ENCODE assay signal across 1 cellular context in the genomic region with DNA sequence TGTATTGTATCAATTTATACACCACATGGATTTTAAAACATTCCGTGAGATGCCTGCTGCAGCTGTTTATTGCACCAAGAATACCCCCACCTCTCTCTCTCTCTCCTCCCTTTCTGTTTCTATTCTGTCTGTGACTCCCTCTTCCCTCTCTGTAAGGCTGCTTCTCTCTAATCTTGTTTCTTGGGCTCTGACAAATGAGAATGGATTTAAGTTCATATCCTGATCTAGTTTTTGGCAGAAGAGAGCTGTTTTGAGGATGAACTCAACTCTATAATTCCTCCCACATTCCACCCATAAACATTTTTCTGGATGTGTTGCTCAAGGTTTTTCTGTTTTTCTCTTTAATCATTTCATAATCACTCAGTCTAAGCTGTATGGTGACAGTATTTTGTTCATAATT.
TF ChIP-seq lines count a peak whose summit lies in the region.

No MANE protein-coding gene starts in this region.

TF ChIP-seq in SK-N-SH treated with all-trans-retinoic acid at 6 μM for 48 hours, 23 proteins besides CTCF, POLR2A, EP300 and RAD21 (continued from another document):
- TF ChIP-seq, protein P1, sequence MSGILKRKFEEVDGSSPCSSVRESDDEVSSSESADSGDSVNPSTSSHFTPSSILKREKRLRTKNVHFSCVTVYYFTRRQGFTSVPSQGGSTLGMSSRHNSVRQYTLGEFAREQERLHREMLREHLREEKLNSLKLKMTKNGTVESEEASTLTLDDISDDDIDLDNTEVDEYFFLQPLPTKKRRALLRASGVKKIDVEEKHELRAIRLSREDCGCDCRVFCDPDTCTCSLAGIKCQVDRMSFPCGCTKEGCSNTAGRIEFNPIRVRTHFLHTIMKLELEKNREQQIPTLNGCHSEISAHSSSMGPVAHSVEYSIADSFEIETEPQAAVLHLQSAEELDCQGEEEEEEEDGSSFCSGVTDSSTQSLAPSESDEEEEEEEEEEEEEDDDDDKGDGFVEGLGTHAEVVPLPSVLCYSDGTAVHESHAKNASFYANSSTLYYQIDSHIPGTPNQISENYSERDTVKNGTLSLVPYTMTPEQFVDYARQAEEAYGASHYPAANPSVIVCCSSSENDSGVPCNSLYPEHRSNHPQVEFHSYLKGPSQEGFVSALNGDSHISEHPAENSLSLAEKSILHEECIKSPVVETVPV (CRISPR knock-in tag; IDR thresholded peaks at IDR 0.05), result no peak
- TF ChIP-seq ISL1 (CRISPR knock-in tag; IDR thresholded peaks at IDR 0.05), result no peak
- no peak for TF ChIP-seq GLIS3 (CRISPR knock-in tag; IDR thresholded peaks at IDR 0.05)
- TF ChIP-seq ZNF70 (CRISPR knock-in tag; IDR thresholded peaks at IDR 0.05), result no peak
- no peak for TF ChIP-seq TOX (CRISPR knock-in tag; IDR thresholded peaks at IDR 0.05; ENCODE audit: borderline replicate concordance)
- TF ChIP-seq SNAI2 (CRISPR knock-in tag; IDR thresholded peaks at IDR 0.05), result no peak
- TF ChIP-seq, protein P2, sequence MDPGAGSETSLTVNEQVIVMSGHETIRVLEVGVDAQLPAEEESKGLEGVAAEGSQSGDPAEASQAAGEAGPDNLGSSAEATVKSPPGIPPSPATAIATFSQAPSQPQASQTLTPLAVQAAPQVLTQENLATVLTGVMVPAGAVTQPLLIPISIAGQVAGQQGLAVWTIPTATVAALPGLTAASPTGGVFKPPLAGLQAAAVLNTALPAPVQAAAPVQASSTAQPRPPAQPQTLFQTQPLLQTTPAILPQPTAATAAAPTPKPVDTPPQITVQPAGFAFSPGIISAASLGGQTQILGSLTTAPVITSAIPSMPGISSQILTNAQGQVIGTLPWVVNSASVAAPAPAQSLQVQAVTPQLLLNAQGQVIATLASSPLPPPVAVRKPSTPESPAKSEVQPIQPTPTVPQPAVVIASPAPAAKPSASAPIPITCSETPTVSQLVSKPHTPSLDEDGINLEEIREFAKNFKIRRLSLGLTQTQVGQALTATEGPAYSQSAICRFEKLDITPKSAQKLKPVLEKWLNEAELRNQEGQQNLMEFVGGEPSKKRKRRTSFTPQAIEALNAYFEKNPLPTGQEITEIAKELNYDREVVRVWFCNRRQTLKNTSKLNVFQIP (CRISPR knock-in tag; IDR thresholded peaks at IDR 0.05; ENCODE audit: borderline replicate concordance, low read depth), result no peak
- TF ChIP-seq ARNTL (CRISPR knock-in tag; IDR thresholded peaks at IDR 0.05; ENCODE audit: borderline replicate concordance, low read depth), result no peak
- TF ChIP-seq, protein P3, sequence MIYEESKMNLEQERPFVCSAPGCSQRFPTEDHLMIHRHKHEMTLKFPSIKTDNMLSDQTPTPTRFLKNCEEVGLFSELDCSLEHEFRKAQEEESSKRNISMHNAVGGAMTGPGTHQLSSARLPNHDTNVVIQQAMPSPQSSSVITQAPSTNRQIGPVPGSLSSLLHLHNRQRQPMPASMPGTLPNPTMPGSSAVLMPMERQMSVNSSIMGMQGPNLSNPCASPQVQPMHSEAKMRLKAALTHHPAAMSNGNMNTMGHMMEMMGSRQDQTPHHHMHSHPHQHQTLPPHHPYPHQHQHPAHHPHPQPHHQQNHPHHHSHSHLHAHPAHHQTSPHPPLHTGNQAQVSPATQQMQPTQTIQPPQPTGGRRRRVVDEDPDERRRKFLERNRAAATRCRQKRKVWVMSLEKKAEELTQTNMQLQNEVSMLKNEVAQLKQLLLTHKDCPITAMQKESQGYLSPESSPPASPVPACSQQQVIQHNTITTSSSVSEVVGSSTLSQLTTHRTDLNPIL (CRISPR knock-in tag; IDR thresholded peaks at IDR 0.05; ENCODE audit: low read depth), result no peak
- no peak for TF ChIP-seq BACH2 (CRISPR knock-in tag; IDR thresholded peaks at IDR 0.05; ENCODE audit: borderline replicate concordance)
- no peak for TF ChIP-seq PPARA (CRISPR knock-in tag; IDR thresholded peaks at IDR 0.05; ENCODE audit: borderline replicate concordance)
